In genomic region chr10:46246400-46247180, GRCh38 we compare ENCODE assay signal across 11 cellular contexts. TPM values are rescaled to one million over a fixed set of nuclear protein-coding genes. Genes with fewer than 3 reads are reported as not detected.
A peak's percentile ranks its signal among the peaks of the same experiment; 100 is the strongest.
DNase-seq lines count a peak whose midpoint lies in the region; ATAC-seq and TF ChIP-seq lines count a peak whose summit lies in the region.
"Not testable (repeated sequence)": the region's sequence is repeated elsewhere in the genome, so short reads cannot be mapped to it uniquely, and the experiment has no call there.
"Had no signal": no experiment of that assay in that cellular context is flagged by ENCODE, and none has a peak within 500 bp of the region (broad histone marks: within the 10 kb centered on the region; RNA-seq: fewer than 3 reads in every experiment).

No MANE protein-coding gene starts in this region.

- intact Hi-C loops in activated CD4-positive, alpha-beta memory T cell treated with anti-CD3 and anti-CD28 coated beads for 36 hours (cut with micrococcal nuclease); testis (cut with DNase I; ENCODE audit: low total_unique reads): not testable (repeated sequence)

- H3K36me3 ChIP-seq in DND-41 (ENCODE audit: insufficient read depth, low read length), result peaks cover 47% of the 10 kb centered on the region
- not testable (repeated sequence) for H3K36me3 ChIP-seq in testis (ENCODE audit: low read depth, missing control alignments)

- not testable (repeated sequence) for H3K4me3 ChIP-seq in DND-41 (ENCODE audit: low read depth in 1 of 2, low read length in 2 of 2); testis

- H3K9me3 ChIP-seq in DND-41 (ENCODE audit: insufficient read depth, low read length, severe bottlenecking), result peaks cover 15% of the 10 kb centered on the region
- H3K9me3 ChIP-seq in testis, result not testable (repeated sequence)

- not testable (repeated sequence) for H2AFZ ChIP-seq in DND-41 (ENCODE audit: low read depth, low read length)

- TF ChIP-seq CTCF in DND-41 (IDR thresholded peaks at IDR 0.05; ENCODE audit: borderline replicate concordance, extremely low read depth, low read length, poor library complexity, severe bottlenecking); osteocyte (IDR thresholded peaks at IDR 0.05); testis (IDR thresholded peaks at IDR 0.05): not testable (repeated sequence)

- H3K27me3 Mint-ChIP-seq in activated CD4-positive, alpha-beta memory T cell treated with anti-CD3 and anti-CD28 coated beads for 36 hours, result not testable (repeated sequence)
- H3K27me3 Mint-ChIP-seq in osteocyte (ENCODE audit: unreplicated experiment), result peaks cover 27% of the 10 kb centered on the region

- H3K27ac Mint-ChIP-seq in activated CD4-positive, alpha-beta memory T cell treated with anti-CD3 and anti-CD28 coated beads for 36 hours; osteocyte (ENCODE audit: unreplicated experiment): not testable (repeated sequence)

- peaks cover 31% of the 10 kb centered on the region for H3K36me3 Mint-ChIP-seq in activated CD4-positive, alpha-beta memory T cell treated with anti-CD3 and anti-CD28 coated beads for 36 hours
- not testable (repeated sequence) for H3K36me3 Mint-ChIP-seq in osteocyte (ENCODE audit: unreplicated experiment)

- CTCF ChIA-PET in activated CD4-positive, alpha-beta memory T cell treated with anti-CD3 and anti-CD28 coated beads for 36 hours (lab: Charles Lee), result interaction anchor here (1.6 kb wide), 1 partner anchor 17 kb away, joined by 5 read pairs; no protein-coding TSS in a partner anchor

- WGBS in testis, 2 donors, result 88 to 89% methylated on average over 9 of the region's 10 CpGs

- POLR2A ChIA-PET in activated CD4-positive, alpha-beta memory T cell treated with anti-CD3 and anti-CD28 coated beads for 36 hours (lab: Charles Lee), result not testable (repeated sequence)

- not testable (repeated sequence) for H3K27me3 ChIP-seq in DND-41 (ENCODE audit: insufficient read depth, low read length, poor library complexity); testis

- H3K9me3 Mint-ChIP-seq in activated CD4-positive, alpha-beta memory T cell treated with anti-CD3 and anti-CD28 coated beads for 36 hours, result peaks cover 27% of the 10 kb centered on the region
- H3K9me3 Mint-ChIP-seq in osteocyte (ENCODE audit: unreplicated experiment), result not testable (repeated sequence)

- ATAC-seq in DND-41 (ENCODE audit: insufficient read depth, low read depth), result 0 out of 3 replicates have a peak, but pooled peaks have one; percentile 29

- H3K79me2 ChIP-seq in DND-41 (ENCODE audit: insufficient read depth, low read length), result not testable (repeated sequence)

- not testable (repeated sequence) for H3K4me2 ChIP-seq in DND-41 (ENCODE audit: insufficient read depth, low read length)

- not testable (repeated sequence) for H3K27ac ChIP-seq in DND-41 (ENCODE audit: low read length); testis

- H3K4me1 ChIP-seq in DND-41 (ENCODE audit: insufficient read depth, low read length); testis: not testable (repeated sequence)

- not testable (repeated sequence) for H4K20me1 ChIP-seq in DND-41 (ENCODE audit: insufficient read depth, low read length)

- not testable (repeated sequence) for TF ChIP-seq POLR2A in testis (IDR thresholded peaks at IDR 0.05)

- H3K9ac ChIP-seq in DND-41 (ENCODE audit: low read depth, low read length), result not testable (repeated sequence)

- not testable (repeated sequence) for H3K4me3 Mint-ChIP-seq in activated CD4-positive, alpha-beta memory T cell treated with anti-CD3 and anti-CD28 coated beads for 36 hours; osteocyte (ENCODE audit: unreplicated experiment)

- peaks cover 12% of the 10 kb centered on the region for H3K4me1 Mint-ChIP-seq in activated CD4-positive, alpha-beta memory T cell treated with anti-CD3 and anti-CD28 coated beads for 36 hours (ENCODE audit: low read depth)
- H3K4me1 Mint-ChIP-seq in osteocyte (ENCODE audit: unreplicated experiment), result not testable (repeated sequence)

- DNase-seq in DND-41, result not testable (repeated sequence)
- DNase-seq in activated CD4-positive, alpha-beta memory T cell treated with anti-CD3 and anti-CD28 coated beads for 36 hours, result peak; percentile 4
- DNase-seq in activated effector memory CD4-positive, alpha-beta T cell treated with anti-CD3 and anti-CD28 coated beads, Interleukin-2, amount 50 U/mL, for 16 hours, result peak; percentile 54
- DNase-seq in ecto neural progenitor cell (ENCODE audit: low spot score), result peak; percentile 32
- peak; percentile 76 for DNase-seq in islet precursor cell
- peak; percentile 40 for DNase-seq in osteocyte (ENCODE audit: extremely low spot score, unreplicated experiment)
- DNase-seq in testis, result peak; percentile 8

RNA-seq across cellular contexts. Expression of gene ANTXRL, which starts 40.2 kb away (rescaled TPM):
- total RNA-seq in activated CD4-positive, alpha-beta memory T cell treated with anti-CD3 and anti-CD28 coated beads for 36 hours, result not detected
- total RNA-seq in osteocyte (not detected in 2 replicates), testis (10 to 100 TPM; 10.7 to 26.5 TPM)
- 23.7 TPM for polyA plus RNA-seq in testis (ENCODE audit: insufficient read depth, low read depth, low replicate concordance)
- total RNA-seq: Calu3, LHCN-M2, MCF 10A, Peyer's patch had no signal

Comparison
In these comparisons a context has a peak if more than half of its experiments do, and no peak if none do; other contexts are left out.
1. RNA of gene ANTXRL, which starts 40.2 kb away (total RNA-seq): 10.7 to 26.5 TPM in testis; not detected in activated CD4-positive, alpha-beta memory T cell treated with anti-CD3 and anti-CD28 coated beads for 36 hours and not detected in osteocyte; every median in the first group is over 10 times any median in the second.